Comparison of ENCODE assay signal across 30 cellular contexts in the genomic region with DNA sequence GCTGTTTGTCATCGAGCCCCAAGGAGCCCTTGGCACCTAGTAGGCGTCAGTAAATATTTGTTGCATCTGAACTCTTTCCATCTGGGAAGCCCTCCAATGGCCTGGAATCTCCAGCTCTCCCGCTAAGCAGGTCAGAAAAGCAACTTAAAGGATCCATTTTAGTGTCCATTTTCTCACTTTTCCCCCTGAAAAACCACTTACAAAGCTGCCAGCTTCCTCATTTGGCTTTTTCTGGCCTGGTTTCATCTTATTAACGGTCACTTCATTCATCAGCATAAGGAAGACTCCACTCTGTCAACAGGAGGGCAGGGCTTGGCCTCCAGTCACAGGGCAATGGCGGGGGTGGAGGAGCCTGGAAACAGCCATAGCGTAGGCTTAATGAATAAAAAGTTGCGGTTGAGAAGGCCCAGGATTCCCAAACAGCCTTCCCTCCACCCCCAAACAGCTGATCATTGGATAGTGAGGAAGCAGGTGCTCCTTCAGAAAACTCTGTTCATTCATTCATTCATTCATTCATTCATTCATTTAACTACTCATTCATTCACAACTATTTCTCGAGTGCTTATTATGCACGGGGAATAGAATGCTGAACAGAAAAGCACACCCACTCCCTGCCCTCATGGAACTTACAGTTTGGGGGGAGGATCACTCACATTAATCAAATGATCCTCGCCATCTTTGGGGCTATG.
DNase-seq lines count a peak whose midpoint lies in the region; ATAC-seq, FAIRE-seq and TF ChIP-seq lines count a peak whose summit lies in the region.
"Had no signal": no experiment of that assay in that cellular context is flagged by ENCODE, and none has a peak within 500 bp of the region (broad histone marks: within the 10 kb centered on the region; RNA-seq: fewer than 3 reads in every experiment).

No MANE protein-coding gene starts in this region.

- H3K4me2 ChIP-seq in GM23338, result peak overlapping the region; percentile 87
- peak overlapping the region in 1 of 2 experiments; percentile 47; a peak in 1 of 4 replicates for H3K4me2 ChIP-seq in H1 (ENCODE audit: insufficient read depth in 1 of 2, low read depth in 2 of 2, low read length in 2 of 2)
- H3K4me2 ChIP-seq in neuronal stem cell (ENCODE audit: insufficient read depth, low read length, poor library complexity, severe bottlenecking), result no peak overlapping the region
- H3K4me2 ChIP-seq: BLaER1 treated with 17β-estradiol and CSF1 and Interleukin-3, amounts not matched to agents 10 nM and 100 nM had no signal

- 89% methylated on average over 10 of the region's 10 CpGs; no CpG with 5 or more reads in 1 of the 2 experiments for WGBS in H1 (ENCODE audit: extremely low coverage in 1 of 2, insufficient coverage in 1 of 2, insufficient read length in 1 of 2, insufficient replicate concordance in 2 of 2, low coverage in 1 of 2, low lambda C conversion rate in 2 of 2, missing lambda C conversion rate in 1 of 2), 2 experiments
- no CpG with 5 or more reads among the region's 10 CpGs for WGBS in neuronal stem cell (ENCODE audit: extremely low coverage in 2 of 2, insufficient read length in 2 of 2, insufficient replicate concordance in 1 of 2), 2 donors

- H2BK15ac ChIP-seq in H1 (ENCODE audit: low read length) (no peak overlapping the region), neuronal stem cell (ENCODE audit: low read length) (no peak overlapping the region)

- peaks cover 7% of the 10 kb centered on the region for H3K23me2 ChIP-seq in H1 (ENCODE audit: low read depth, low read length)

- H2BK5ac ChIP-seq in H1 (ENCODE audit: low read depth, low read length), result no peak overlapping the region
- no peak overlapping the region for H2BK5ac ChIP-seq in neuronal stem cell (ENCODE audit: low read length)

- no peaks in the 10 kb centered on the region for H3K9me3 Mint-ChIP-seq in GM23338
- H3K9me3 Mint-ChIP-seq: activated naive CD8-positive, alpha-beta T cell treated with anti-CD3 and anti-CD28 coated beads, Interleukin-2, amount 10 ng/mL, durations not matched to agents 7 days and 5 days had no signal

- peak overlapping the region; percentile 58 for H3K4me3 Mint-ChIP-seq in GM23338
- H3K4me3 Mint-ChIP-seq: activated naive CD8-positive, alpha-beta T cell treated with anti-CD3 and anti-CD28 coated beads, Interleukin-2, amount 10 ng/mL, durations not matched to agents 7 days and 5 days; IgD-negative memory B cell had no signal

- TF ChIP-seq CTCF in GM23338 (conservative IDR thresholded peaks at IDR 0.05; ENCODE audit: low read depth in 2 of 2), result no peak
- TF ChIP-seq CTCF in H1 (IDR thresholded peaks at IDR 0.05; ENCODE audit: control extremely low read depth in 1 of 3, insufficient read depth in 1 of 3, low read depth in 1 of 3, low read length in 3 of 3), result no peak

- no peak overlapping the region for H3K4ac ChIP-seq in H1 (replicated peaks; ENCODE audit: insufficient read length, low read depth, low read length)
- H3K4ac ChIP-seq in neuronal stem cell (ENCODE audit: low read length), result no peak overlapping the region

- no peak overlapping the region for H3K56ac ChIP-seq in H1 (replicated peaks; ENCODE audit: insufficient read length, low read depth, low read length)

- H3K14ac ChIP-seq in H1 (ENCODE audit: insufficient read length) (no peak overlapping the region), neuronal stem cell (ENCODE audit: low read length) (no peak overlapping the region)

- H3K18ac ChIP-seq in H1 (ENCODE audit: extremely low read depth, low read length), result no peak overlapping the region
- H3K18ac ChIP-seq in neuronal stem cell (ENCODE audit: low read length), result no peak overlapping the region

- H3K4me3 ChIP-seq in GM23338 (no peak overlapping the region; the same call in 1 of the 2 replicates), H1 (ENCODE audit: extremely low read depth in 1 of 4, insufficient read depth in 2 of 4, low read depth in 3 of 4, low read length in 4 of 4) (no peak overlapping the region), neuronal stem cell (ENCODE audit: low read length in 2 of 2) (no peak overlapping the region)
- H3K4me3 ChIP-seq: BLaER1 treated with 17β-estradiol and CSF1 and Interleukin-3, amounts not matched to agents 10 nM and 100 nM; body of pancreas; right lobe of liver had no signal

- H3K79me2 ChIP-seq in GM23338 (replicated peaks; ENCODE audit: insufficient read depth), result no peaks in the 10 kb centered on the region
- H3K79me2 ChIP-seq in H1 (ENCODE audit: control insufficient read depth in 1 of 2, insufficient read depth in 2 of 2, low read length in 2 of 2), result no peaks in the 10 kb centered on the region
- H3K79me2 ChIP-seq: parathyroid adenoma had no signal

- H4K5ac ChIP-seq in H1 (ENCODE audit: insufficient read length, low read depth, low read length), result no peak overlapping the region

- H3K23ac ChIP-seq in H1 (ENCODE audit: insufficient read length) (no peak overlapping the region), neuronal stem cell (ENCODE audit: low read depth, low read length, poor library complexity) (no peak overlapping the region)

- H4K91ac ChIP-seq in H1 (replicated peaks; ENCODE audit: insufficient read length, low read length) (no peak overlapping the region), neuronal stem cell (ENCODE audit: low read depth, low read length, poor library complexity) (no peak overlapping the region)

- H3K4me1 ChIP-seq in GM23338 (ENCODE audit: insufficient read depth), result no peaks in the 10 kb centered on the region
- peaks cover 0 to 3% (median 1%) of the 10 kb centered on the region in 4 experiments; a peak in 3 of 7 replicates for H3K4me1 ChIP-seq in H1 (replicated peaks in 1 of 4; ENCODE audit: control insufficient read depth in 3 of 4, insufficient read depth in 4 of 4, low read length in 3 of 4)
- H3K4me1 ChIP-seq in neuronal stem cell (ENCODE audit: control insufficient read depth in 2 of 2, insufficient read depth in 1 of 2, low read depth in 1 of 2, low read length in 2 of 2), result no peaks in the 10 kb centered on the region
- H3K4me1 ChIP-seq: BLaER1 treated with 17β-estradiol and CSF1 and Interleukin-3, amounts not matched to agents 10 nM and 100 nM; body of pancreas; Caco-2; parathyroid adenoma had no signal

- CTCF ChIA-PET in H1 (lab: Charles Lee; ENCODE audit: partially characterized antibody), result interaction anchor here (1.0 to 6.2 kb wide), 9 partner anchors 13 to 191 kb away, joined by 3 to 39 read pairs (median 5); no protein-coding TSS in a partner anchor

- H2BK120ac ChIP-seq in H1 (replicated peaks; ENCODE audit: low read depth, low read length), result no peak overlapping the region
- H2BK120ac ChIP-seq in neuronal stem cell (ENCODE audit: low read depth, low read length), result no peak overlapping the region

- no peak for TF ChIP-seq RAD21 in H1 (IDR thresholded peaks at IDR 0.05 in 1 of 2, conservative IDR thresholded peaks at IDR 0.05 in 1 of 2; ENCODE audit: low read depth in 2 of 2, low read length in 2 of 2)

- no peak for FAIRE-seq in H1 (lab: Jason Lieb, UNC)
- FAIRE-seq: keratinocyte had no signal

- TF ChIP-seq EP300 in H1 (IDR thresholded peaks at IDR 0.05; ENCODE audit: borderline replicate concordance in 1 of 2, low read depth in 2 of 2, low read length in 2 of 2), result no peak

- H2AK5ac ChIP-seq in H1 (ENCODE audit: low read depth, low read length), result no peak overlapping the region
- no peak overlapping the region for H2AK5ac ChIP-seq in neuronal stem cell (ENCODE audit: low read depth, low read length)

- H3K27me3 ChIP-seq in GM23338 (ENCODE audit: insufficient read depth), result peaks cover 14% of the 10 kb centered on the region
- H3K27me3 ChIP-seq in H1 (replicated peaks in 1 of 4; ENCODE audit: control insufficient read depth in 3 of 4, extremely low read depth in 1 of 4, insufficient read depth in 3 of 4, low read length in 3 of 4), result peaks cover 0 to 9% (median 8%) of the 10 kb centered on the region in 4 experiments; a peak in 6 of 7 replicates
- H3K27me3 ChIP-seq in neuronal stem cell (ENCODE audit: control insufficient read depth in 3 of 3, insufficient read depth in 3 of 3, low read depth in 1 of 3, low read length in 3 of 3), result peaks cover 0 to 52% (median 3%) of the 10 kb centered on the region in 3 experiments
- H3K27me3 ChIP-seq: BLaER1 treated with 17β-estradiol and CSF1 and Interleukin-3, amounts not matched to agents 10 nM and 100 nM had no signal

- TF ChIP-seq POLR2A in H1 (IDR thresholded peaks at IDR 0.05; ENCODE audit: control extremely low read depth in 1 of 2, low read depth in 2 of 2, low read length in 2 of 2), result no peak

- H3K27ac Mint-ChIP-seq in GM23338, result no peak overlapping the region
- H3K27ac Mint-ChIP-seq: activated naive CD8-positive, alpha-beta T cell treated with anti-CD3 and anti-CD28 coated beads, Interleukin-2, amount 10 ng/mL, durations not matched to agents 7 days and 5 days; IgD-negative memory B cell; naive thymus-derived CD4-positive, alpha-beta T cell had no signal

- no peaks in the 10 kb centered on the region for H3K9me2 ChIP-seq in GM23338 (ENCODE audit: insufficient read depth)

- H2BK12ac ChIP-seq in H1 (ENCODE audit: low read depth, low read length), result no peak overlapping the region
- H2BK12ac ChIP-seq in neuronal stem cell (ENCODE audit: low read length), result no peak overlapping the region

- no peaks in the 10 kb centered on the region; the same call in 2 of the 3 replicates for H3K36me3 Mint-ChIP-seq in GM23338 (ENCODE audit: low read depth)
- H3K36me3 Mint-ChIP-seq: activated naive CD8-positive, alpha-beta T cell treated with anti-CD3 and anti-CD28 coated beads, Interleukin-2, amount 10 ng/mL, durations not matched to agents 7 days and 5 days; IgD-negative memory B cell had no signal

- POLR2A ChIA-PET in H1 (lab: Charles Lee; ENCODE audit: partially characterized antibody), result no interaction called here

- H3K4me1 Mint-ChIP-seq in GM23338, result no peaks in the 10 kb centered on the region; the same call in 2 of the 3 replicates
- H3K4me1 Mint-ChIP-seq: activated naive CD8-positive, alpha-beta T cell treated with anti-CD3 and anti-CD28 coated beads, Interleukin-2, amount 10 ng/mL, durations not matched to agents 7 days and 5 days; IgD-negative memory B cell had no signal

- H3K9ac ChIP-seq in H1 (replicated peaks in 1 of 4; ENCODE audit: extremely low read depth in 1 of 4, low read depth in 3 of 4, low read length in 3 of 4) (no peak overlapping the region), neuronal stem cell (ENCODE audit: low read depth, low read length, poor library complexity) (no peak overlapping the region)
- H3K9ac ChIP-seq: BLaER1 treated with 17β-estradiol and CSF1 and Interleukin-3, amounts not matched to agents 10 nM and 100 nM; parathyroid adenoma had no signal

- H3K36me3 ChIP-seq in GM23338 (ENCODE audit: insufficient read depth) (no peaks in the 10 kb centered on the region), H1 (ENCODE audit: control insufficient read depth in 2 of 4, insufficient read depth in 4 of 4, low read length in 3 of 4) (no peaks in the 10 kb centered on the region), neuronal stem cell (replicated peaks in 1 of 2; ENCODE audit: control insufficient read depth in 2 of 2, insufficient read depth in 2 of 2, low read length in 2 of 2) (no peaks in the 10 kb centered on the region)
- H3K36me3 ChIP-seq: BLaER1 treated with 17β-estradiol and CSF1 and Interleukin-3, amounts not matched to agents 10 nM and 100 nM; right lobe of liver had no signal

- no peaks in the 10 kb centered on the region for H3K79me1 ChIP-seq in H1 (ENCODE audit: low read depth, low read length)
- no peaks in the 10 kb centered on the region for H3K79me1 ChIP-seq in neuronal stem cell (ENCODE audit: low read depth, low read length)

- H3K27ac ChIP-seq in GM23338 (ENCODE audit: low read depth), result no peak overlapping the region
- no peak overlapping the region for H3K27ac ChIP-seq in H1 (ENCODE audit: low read depth, low read length)
- no peak overlapping the region for H3K27ac ChIP-seq in neuronal stem cell (replicated peaks; ENCODE audit: low read length)
- H3K27ac ChIP-seq: BLaER1 treated with 17β-estradiol and CSF1 and Interleukin-3, amounts not matched to agents 10 nM and 100 nM; body of pancreas; epithelial cell of prostate; parathyroid adenoma; right lobe of liver had no signal

- H3K27me3 Mint-ChIP-seq in GM23338 (ENCODE audit: insufficient read depth, low read depth, poor library complexity), result peaks cover 12% of the 10 kb centered on the region

- no peaks in the 10 kb centered on the region for H3F3A ChIP-seq in GM23338 (replicated peaks; ENCODE audit: low read depth)

- ATAC-seq in GM23338 (no peak), HG03432 (IDR thresholded peaks at IDR 0.05; ENCODE audit: unreplicated experiment) (no peak), HG02970 (IDR thresholded peaks at IDR 0.05; ENCODE audit: low FRiP score, unreplicated experiment) (no peak)
- ATAC-seq: body of pancreas; naive thymus-derived CD4-positive, alpha-beta T cell; PC-3; Right ventricle myocardium inferior; SK-N-SH treated with all-trans-retinoic acid at 6 μM for 48 hours had no signal

- H2AFZ ChIP-seq in GM23338 (no peak overlapping the region; the same call in 1 of the 2 replicates), H1 (ENCODE audit: low read length) (no peak overlapping the region), neuronal stem cell (ENCODE audit: low read length) (peak overlapping the region; percentile 39)

- H2BK20ac ChIP-seq in H1 (ENCODE audit: low read length), result no peak overlapping the region

- H3K9me3 ChIP-seq in H1 (ENCODE audit: insufficient read depth in 2 of 2, low read depth in 1 of 2, low read length in 1 of 2) (no peaks in the 10 kb centered on the region), neuronal stem cell (replicated peaks in 1 of 2; ENCODE audit: control insufficient read depth in 2 of 2, insufficient read depth in 1 of 2, low read depth in 1 of 2, low read length in 2 of 2) (peaks cover 3 to 4% of the 10 kb centered on the region in 2 donors)
- H3K9me3 ChIP-seq: body of pancreas, Caco-2, right lobe of liver had no signal

- H4K8ac ChIP-seq in H1 (ENCODE audit: extremely low read depth, insufficient read depth, low read length), result no peak overlapping the region
- no peak overlapping the region for H4K8ac ChIP-seq in neuronal stem cell (ENCODE audit: low read depth, low read length)

- DNase-seq in GM23338 (ENCODE audit: low spot score) (peak; percentile 15), NCI-H69 (lab: John Stamatoyannopoulos, UW) (peak; percentile 22), H1 (ENCODE audit: low read depth in 1 of 2, low spot score in 2 of 2) (no peak), neuronal stem cell (ENCODE audit: low spot score) (no peak)
- no peak for DNase-seq in activated CD4-positive, alpha-beta T cell treated with anti-CD3 and anti-CD28 coated beads, Interleukin-2, amount 50 U/mL, for 48 hours
- DNase-seq: activated CD4-positive, alpha-beta T cell treated with anti-CD3 and anti-CD28 coated beads for 48 hours; activated effector memory CD4-positive, alpha-beta T cell treated with anti-CD3 and anti-CD28 coated beads, Interleukin-2, amount 50 U/mL, for 16 hours; activated naive CD8-positive, alpha-beta T cell treated with anti-CD3 and anti-CD28 coated beads, Interleukin-2, amount 10 ng/mL, durations not matched to agents 7 days and 5 days; activated T-cell treated with anti-CD3 and anti-CD28 coated beads, Interleukin-2, amount 50 U/mL, for 1 hour; body of pancreas; Caco-2; midbrain; naive thymus-derived CD4-positive, alpha-beta T cell; NCI-H2081 treated with DMSO at 0.1 percent for 48 hours; NCI-H345; NK-92 treated with Interleukin-12 subunit alpha and Interleukin-12 subunit beta, amount 100 ng/mL, for 24 hours; PC-3; right lobe of liver; stimulated activated CD4-positive, alpha-beta T cell treated with anti-CD3 and anti-CD28 coated beads, Interleukin-4, amount 100 ng/mL, for 1 hour; T-helper 2 cell; trophoblast cell had no signal

- H4K20me1 ChIP-seq in GM23338 (replicated peaks; ENCODE audit: insufficient read depth) (no peaks in the 10 kb centered on the region), H1 (replicated peaks in 1 of 2; ENCODE audit: control insufficient read depth in 1 of 2, insufficient read depth in 2 of 2, low read length in 2 of 2) (no peaks in the 10 kb centered on the region)
- H4K20me1 ChIP-seq: BLaER1 treated with 17β-estradiol and CSF1 and Interleukin-3, amounts not matched to agents 10 nM and 100 nM had no signal

Comparison
In these comparisons a context has a peak if more than half of its experiments do, and no peak if none do; other contexts are left out.
1. DNase-seq: peak in GM23338 (single experiment) and NCI-H69 (single experiment); none in H1 (0 of 2), neuronal stem cell (single experiment) and activated CD4-positive, alpha-beta T cell treated with anti-CD3 and anti-CD28 coated beads, Interleukin-2, amount 50 U/mL, for 48 hours (0 of 2).